In genomic region chr7:43575506-43575905, GRCh38 we compare ENCODE assay signal across 28 cellular contexts.
"Had no signal": no experiment of that assay in that cellular context is flagged by ENCODE, and none has a peak within 500 bp of the region (broad histone marks: within the 10 kb centered on the region; RNA-seq: fewer than 3 reads in every experiment).

No MANE protein-coding gene starts in this region.

- H3K36me3 ChIP-seq: ascending aorta, breast epithelium, cardiac muscle cell, esophagus muscularis mucosa, gastroesophageal sphincter, heart right ventricle, WERI-Rb-1 had no signal

- H3K27me3 ChIP-seq: ascending aorta, breast epithelium, cardiac muscle cell, dorsolateral prefrontal cortex, esophagus muscularis mucosa, foreskin keratinocyte, gastroesophageal sphincter, heart right ventricle had no signal

- H3K4me1 ChIP-seq: ascending aorta, breast epithelium, esophagus muscularis mucosa, gastroesophageal sphincter had no signal

- H3K27ac ChIP-seq: ascending aorta, breast epithelium, cardiac muscle cell, coronary artery, dorsolateral prefrontal cortex, esophagus muscularis mucosa, foreskin keratinocyte, gastroesophageal sphincter, heart right ventricle, WERI-Rb-1 had no signal

- H3K9me3 ChIP-seq: ascending aorta, breast epithelium, esophagus muscularis mucosa, gastroesophageal sphincter had no signal

- H3K4me3 ChIP-seq: ascending aorta, breast epithelium, cardiac muscle cell, coronary artery, dorsolateral prefrontal cortex, esophagus muscularis mucosa, gastroesophageal sphincter, heart right ventricle had no signal

- DNase-seq: activated CD4-positive, alpha-beta memory T cell treated with anti-CD3 and anti-CD28 coated beads for 36 hours; activated CD4-positive, alpha-beta T cell treated with anti-CD3 and anti-CD28 coated beads for 36 hours; activated CD4-positive, CD25-positive, alpha-beta regulatory T cell; activated CD4-positive, CD25-positive, alpha-beta regulatory T cell treated with anti-CD3 and anti-CD28 coated beads, Interleukin-2, amount 50 U/mL, for 72 hours; activated CD8-positive, alpha-beta memory T cell treated with anti-CD3 and anti-CD28 coated beads, Interleukin-2, amount 10 ng/mL, durations not matched to agents 7 days and 5 days; activated CD8-positive, alpha-beta memory T cell treated with anti-CD3 and anti-CD28 coated beads, Interleukin-2, amount 50 U/mL, for 4 hours; activated CD8-positive, alpha-beta T cell treated with anti-CD3 and anti-CD28 coated beads, Interleukin-2, amount 10 ng/mL, durations not matched to agents 7 days and 5 days; activated effector memory CD4-positive, alpha-beta T cell treated with anti-CD3 and anti-CD28 coated beads, Interleukin-2, amount 50 U/mL, for 16 hours; activated naive CD4-positive, alpha-beta T cell; activated naive CD4-positive, alpha-beta T cell treated with anti-CD3 and anti-CD28 coated beads, Interleukin-2, amount 10 ng/mL, durations not matched to agents 7 days and 5 days; activated naive CD8-positive, alpha-beta T cell treated with anti-CD3 and anti-CD28 coated beads, Interleukin-2, amount 10 ng/mL, durations not matched to agents 7 days and 5 days; activated T-cell treated with anti-CD3 and anti-CD28 coated beads, Interleukin-2, amount 50 U/mL, for 1 hour; activated T-cell treated with anti-CD3 and anti-CD28 coated beads, Interleukin-2, amount 50 U/mL, for 48 hours; dorsolateral prefrontal cortex; effector memory CD4-positive, alpha-beta T cell; endodermal cell; foreskin keratinocyte; heart right ventricle; T-helper 1 cell; T-helper 17 cell; T1000; WERI-Rb-1 had no signal
